29 cellular contexts compared by ENCODE assay signal in genomic region chr17:56131431-56131830, GRCh38. TPM values are rescaled to one million over a fixed set of nuclear protein-coding genes. Genes with fewer than 3 reads are reported as not detected.
"Had no signal": no experiment of that assay in that cellular context is flagged by ENCODE, and none has a peak within 500 bp of the region (broad histone marks: within the 10 kb centered on the region; RNA-seq: fewer than 3 reads in every experiment).

No MANE protein-coding gene starts in this region.

- H3K27me3 ChIP-seq: adrenal gland, ascending aorta, testis, transverse colon had no signal

- H3K27ac Mint-ChIP-seq: activated CD4-positive, alpha-beta memory T cell treated with anti-CD3 and anti-CD28 coated beads, Interleukin-2, amount 10 ng/mL, durations not matched to agents 7 days and 5 days; activated CD4-positive, alpha-beta T cell treated with anti-CD3 and anti-CD28 coated beads, Interleukin-2, amount 10 ng/mL, durations not matched to agents 7 days and 5 days; activated naive CD8-positive, alpha-beta T cell; activated T-cell treated with anti-CD3 and anti-CD28 coated beads, Interleukin-2, amount 50 U/mL, for 72 hours; endodermal cell; nephron; WTC11 had no signal

- DNase-seq: activated CD4-positive, alpha-beta memory T cell treated with anti-CD3 and anti-CD28 coated beads, Interleukin-2, amount 10 ng/mL, durations not matched to agents 7 days and 5 days; activated CD4-positive, alpha-beta T cell treated with anti-CD3 and anti-CD28 coated beads for 1 hour; activated CD4-positive, alpha-beta T cell treated with anti-CD3 and anti-CD28 coated beads, Interleukin-2, amount 10 ng/mL, durations not matched to agents 7 days and 5 days; activated naive CD4-positive, alpha-beta T cell; activated T-cell treated with anti-CD3 and anti-CD28 coated beads, Interleukin-2, amount 50 U/mL, for 72 hours; adrenal gland; endodermal cell; glutamatergic neuron; islet precursor cell; left ventricle myocardium inferior; mucosa of descending colon; posterior cingulate gyrus; right cardiac atrium; stimulated activated CD4-positive, alpha-beta T cell treated with anti-CD3 and anti-CD28 coated beads, Interleukin-12 subunit alpha, Interleukin-12 subunit beta, amount 100 ng/mL, for 4 hours; stimulated activated CD4-positive, alpha-beta T cell treated with anti-CD3 and anti-CD28 coated beads, Interleukin-4, amount 100 ng/mL, for 1 hour; stimulated activated naive CD8-positive, alpha-beta T cell treated with anti-CD3 and anti-CD28 coated beads, Interleukin-15, Interleukin-2, amounts not matched to agents 100 U/mL and 50 U/mL, for 24 hours; T-helper 2 cell; testis; transverse colon had no signal

- ATAC-seq: activated T-cell treated with anti-CD3 and anti-CD28 coated beads, Interleukin-2, amount 50 U/mL, for 72 hours; esophagus mucosa; mucosa of descending colon; right cardiac atrium; stimulated activated naive CD8-positive, alpha-beta T cell treated with anti-CD3 and anti-CD28 coated beads, Interleukin-15, Interleukin-2, amounts not matched to agents 100 U/mL and 50 U/mL, for 24 hours; WTC11 had no signal

- H3K4me3 Mint-ChIP-seq: activated CD4-positive, alpha-beta memory T cell treated with anti-CD3 and anti-CD28 coated beads, Interleukin-2, amount 10 ng/mL, durations not matched to agents 7 days and 5 days; activated CD4-positive, alpha-beta T cell treated with anti-CD3 and anti-CD28 coated beads, Interleukin-2, amount 10 ng/mL, durations not matched to agents 7 days and 5 days; activated naive CD8-positive, alpha-beta T cell; activated T-cell treated with anti-CD3 and anti-CD28 coated beads, Interleukin-2, amount 50 U/mL, for 72 hours; endodermal cell; nephron; WTC11 had no signal

- H3K9me3 Mint-ChIP-seq: activated CD4-positive, alpha-beta memory T cell treated with anti-CD3 and anti-CD28 coated beads, Interleukin-2, amount 10 ng/mL, durations not matched to agents 7 days and 5 days; activated CD4-positive, alpha-beta T cell treated with anti-CD3 and anti-CD28 coated beads, Interleukin-2, amount 10 ng/mL, durations not matched to agents 7 days and 5 days; activated T-cell treated with anti-CD3 and anti-CD28 coated beads, Interleukin-2, amount 50 U/mL, for 72 hours; endodermal cell; nephron; WTC11 had no signal

- H3K36me3 ChIP-seq: adrenal gland, ascending aorta, left ventricle myocardium inferior, transverse colon had no signal

- FAIRE-seq: frontal cortex had no signal

- H3K9me3 ChIP-seq: adrenal gland, ascending aorta, left ventricle myocardium inferior, mucosa of descending colon, testis, transverse colon had no signal

- H3K27me3 Mint-ChIP-seq: activated naive CD8-positive, alpha-beta T cell had no signal

- H3K4me3 ChIP-seq: adrenal gland, ascending aorta, left ventricle myocardium inferior, lung, mucosa of descending colon, skin epidermis, testis, transverse colon had no signal

- H3K4me1 Mint-ChIP-seq: activated CD4-positive, alpha-beta memory T cell treated with anti-CD3 and anti-CD28 coated beads, Interleukin-2, amount 10 ng/mL, durations not matched to agents 7 days and 5 days; activated CD4-positive, alpha-beta T cell treated with anti-CD3 and anti-CD28 coated beads, Interleukin-2, amount 10 ng/mL, durations not matched to agents 7 days and 5 days had no signal

- H3K27ac ChIP-seq: adrenal gland, ascending aorta, left ventricle myocardium inferior, skin epidermis, testis, transverse colon had no signal

- H3K4me1 ChIP-seq: adrenal gland, ascending aorta, left ventricle myocardium inferior, testis had no signal

- H3K36me3 Mint-ChIP-seq: activated naive CD8-positive, alpha-beta T cell; WTC11 had no signal

RNA-seq across cellular contexts. Expression of gene ANKFN1, which starts 21.8 kb away (rescaled TPM):
- total RNA-seq: activated CD4-positive, alpha-beta memory T cell treated with anti-CD3 and anti-CD28 coated beads, Interleukin-2, amount 10 ng/mL, durations not matched to agents 7 days and 5 days; activated CD4-positive, alpha-beta T cell treated with anti-CD3 and anti-CD28 coated beads, Interleukin-2, amount 10 ng/mL, durations not matched to agents 7 days and 5 days; activated T-cell treated with anti-CD3 and anti-CD28 coated beads, Interleukin-2, amount 50 U/mL, for 72 hours; ascending aorta; chondrocyte; endodermal cell; esophagus mucosa; left ventricle myocardium inferior; myocyte had no signal
